ENCODE assay signal across 1 cellular context in genomic region chr13:49690990-49691886, GRCh38.
TF ChIP-seq lines count a peak whose summit lies in the region.

EBPL (minus strand) TSS chr13:49691486; CDS start chr13:49691424, 62 bp downstream.

TF ChIP-seq in GM12878, 131 proteins besides CTCF, POLR2A, EP300 and RAD21 (continued from another document):
- TF ChIP-seq USF2 (IDR thresholded peaks at IDR 0.05; ENCODE audit: borderline replicate concordance, low read depth, low read length): no peak
- no peak for TF ChIP-seq SRF (IDR thresholded peaks at IDR 0.05; ENCODE audit: low read depth in 2 of 2, low read length in 2 of 2)
- TF ChIP-seq HSF1 (IDR thresholded peaks at IDR 0.05; ENCODE audit: low read depth, low read length): no peak
